17 cellular contexts compared by ENCODE assay signal in genomic region chr12:58601529-58601928, GRCh38.
DNase-seq lines count a peak whose midpoint lies in the region; ATAC-seq, FAIRE-seq and TF ChIP-seq lines count a peak whose summit lies in the region.
"Had no signal": no experiment of that assay in that cellular context is flagged by ENCODE, and none has a peak within 500 bp of the region (broad histone marks: within the 10 kb centered on the region; RNA-seq: fewer than 3 reads in every experiment).

No MANE protein-coding gene starts in this region.

- no peak overlapping the region for H4K91ac ChIP-seq in IMR-90 (ENCODE audit: insufficient read depth, low read depth, low read length)

- H3K27ac ChIP-seq in IMR-90 (ENCODE audit: insufficient read depth, low read length) (no peak overlapping the region), K562 (ENCODE audit: extremely low read depth, low read depth, low read length) (no peak overlapping the region), heart left ventricle (no peak overlapping the region)
- H3K27ac ChIP-seq: BLaER1 had no signal

- no peak overlapping the region for H3K23ac ChIP-seq in IMR-90 (ENCODE audit: low read depth, low read length)

- H3K14ac ChIP-seq in IMR-90 (replicated peaks; ENCODE audit: low read depth, low read length): no peak overlapping the region

- H3K9me3 ChIP-seq in IMR-90 (ENCODE audit: control insufficient read depth, insufficient read depth, low read length) (no peaks in the 10 kb centered on the region), K562 (replicated peaks; ENCODE audit: control insufficient read depth, insufficient read depth, low read depth, low read length) (peaks cover 1% of the 10 kb centered on the region; the same call in 1 of the 2 replicates), heart left ventricle (no peaks in the 10 kb centered on the region)
- H3K9me3 ChIP-seq: BLaER1, HAP-1 had no signal

- no peak overlapping the region for H2AK5ac ChIP-seq in IMR-90 (ENCODE audit: low read depth, low read length)

- no peaks in the 10 kb centered on the region for H4K20me1 ChIP-seq in IMR-90 (ENCODE audit: insufficient read depth, low read length)
- H4K20me1 ChIP-seq in K562 (replicated peaks; ENCODE audit: control insufficient read depth, insufficient read depth, low read length): no peaks in the 10 kb centered on the region
- H4K20me1 ChIP-seq: BLaER1 had no signal

- in situ Hi-C loops in IMR-90 (cut with MboI; ENCODE audit: low sequenced_read_pairs) (no loop called here), K562 (cut with MboI) (no loop called here)

- no peak overlapping the region for H2BK120ac ChIP-seq in IMR-90 (ENCODE audit: low read depth, low read length)

- H2AFZ ChIP-seq in IMR-90 (replicated peaks; ENCODE audit: low read length, poor library complexity) (no peak overlapping the region), K562 (ENCODE audit: low read depth, low read length) (no peak overlapping the region)

- no peaks in the 10 kb centered on the region for H3K9me1 ChIP-seq in IMR-90 (ENCODE audit: insufficient read depth, low read length)
- H3K9me1 ChIP-seq in K562 (ENCODE audit: control insufficient read depth, insufficient read depth, low read length): no peaks in the 10 kb centered on the region

- H3K18ac ChIP-seq in IMR-90 (ENCODE audit: low read depth, low read length): no peak overlapping the region

- H3K4me3 ChIP-seq in IMR-90 (ENCODE audit: insufficient read depth, low read depth, low read length): no peak overlapping the region
- H3K4me3 ChIP-seq in K562: no peak overlapping the region
- no peak overlapping the region for H3K4me3 ChIP-seq in heart left ventricle
- H3K4me3 ChIP-seq: BLaER1, GM12878, HAP-1 had no signal

- dilution Hi-C loops in IMR-90 (cut with HindIII; ENCODE audit: low sequenced_read_pairs, unreplicated experiment): no loop called here

- no peak for DNase-seq in IMR-90
- no peak for DNase-seq in K562 (ENCODE audit: extremely low read depth in 1 of 4, low spot score in 3 of 4)
- peak; percentile 9 for DNase-seq in medulla oblongata (ENCODE audit: extremely low spot score)
- no peak for DNase-seq in heart left ventricle
- DNase-seq in D721Med (ENCODE audit: insufficient read length, low spot score): no peak
- no peak for DNase-seq in DMS153 (lab: John Stamatoyannopoulos, UW)
- DNase-seq: AML-193; CD4-positive, alpha-beta memory T cell; DMS53; DND-41; EL; KBM-7 had no signal

- no peak overlapping the region for H2BK20ac ChIP-seq in IMR-90 (ENCODE audit: low read depth, low read length)

- no peak for TF ChIP-seq CTCF in IMR-90 (conservative IDR thresholded peaks at IDR 0.05; ENCODE audit: low read depth, low read length)
- no peak for TF ChIP-seq CTCF in K562 (IDR thresholded peaks at IDR 0.05 in 2 of 3, conservative IDR thresholded peaks at IDR 0.05 in 1 of 3; ENCODE audit: insufficient read depth in 2 of 3, low read depth in 1 of 3, low read length in 3 of 3)
- TF ChIP-seq CTCF in heart left ventricle (IDR thresholded peaks at IDR 0.05): no peak
- TF ChIP-seq CTCF in D721Med (IDR thresholded peaks at IDR 0.05; ENCODE audit: insufficient read depth, missing control alignments): no peak

- no TSS peak for BruUV-seq in IMR-90 (replicated peaks; lab: Mats Ljungman, UMichigan)
- no TSS peak for BruUV-seq in K562 (replicated peaks; lab: Mats Ljungman, UMichigan)

- no peak overlapping the region for H3K4me2 ChIP-seq in IMR-90 (ENCODE audit: low read depth, low read length)
- H3K4me2 ChIP-seq in K562 (ENCODE audit: insufficient read depth, low read length): no peak overlapping the region
- H3K4me2 ChIP-seq: BLaER1 had no signal

- TF ChIP-seq EP300 in K562 (IDR thresholded peaks at IDR 0.05; ENCODE audit: low read length): no peak

- H3K4ac ChIP-seq in IMR-90 (ENCODE audit: low read depth, low read length): no peak overlapping the region

- TF ChIP-seq RAD21 in IMR-90 (IDR thresholded peaks at IDR 0.05; ENCODE audit: low read length): no peak
- no peak for TF ChIP-seq RAD21 in K562 (CRISPR knock-in tag; conservative IDR thresholded peaks at IDR 0.05 in 1 of 2, IDR thresholded peaks at IDR 0.05 in 1 of 2)

- H3K27me3 ChIP-seq in IMR-90 (ENCODE audit: control insufficient read depth, insufficient read depth, low read length): no peaks in the 10 kb centered on the region
- H3K27me3 ChIP-seq in K562 (ENCODE audit: control insufficient read depth in 2 of 2, insufficient read depth in 2 of 2, low read length in 2 of 2): no peaks in the 10 kb centered on the region
- no peaks in the 10 kb centered on the region for H3K27me3 ChIP-seq in heart left ventricle
- H3K27me3 ChIP-seq: BLaER1 had no signal

- no peak overlapping the region for H4K5ac ChIP-seq in IMR-90 (ENCODE audit: low read depth, low read length)

- POLR2A ChIA-PET in IMR-90 (lab: Charles Lee; ENCODE audit: unreplicated experiment) (no interaction called here), K562 (lab: Yijun Ruan, JAX) (no interaction called here)

- no peak overlapping the region for H3K56ac ChIP-seq in IMR-90 (ENCODE audit: extremely low read depth, insufficient read depth, low read length)

- H2BK5ac ChIP-seq in IMR-90 (ENCODE audit: low read depth, low read length, poor library complexity, severe bottlenecking): no peak overlapping the region

- H3K4me1 ChIP-seq in IMR-90 (ENCODE audit: control insufficient read depth, insufficient read depth, low read length) (no peaks in the 10 kb centered on the region; the same call in 1 of the 2 replicates), K562 (replicated peaks in 1 of 2; ENCODE audit: control insufficient read depth in 2 of 2, insufficient read depth in 2 of 2, low read length in 2 of 2) (no peaks in the 10 kb centered on the region), heart left ventricle (no peaks in the 10 kb centered on the region)
- H3K4me1 ChIP-seq: BLaER1, HAP-1 had no signal

- no peak for ATAC-seq in IMR-90 (ENCODE audit: low read depth)
- no peak for ATAC-seq in K562
- no peak for ATAC-seq in heart left ventricle
- ATAC-seq in GM19452 (IDR thresholded peaks at IDR 0.05; ENCODE audit: unreplicated experiment): no peak
- ATAC-seq: GM12878 had no signal

- no peaks in the 10 kb centered on the region for H3K79me1 ChIP-seq in IMR-90 (ENCODE audit: low read depth in 1 of 2, low read length in 2 of 2)

- intact Hi-C loops in IMR-90 (cut with micrococcal nuclease) (no loop called here), K562 (cut with micrococcal nuclease) (no loop called here), heart left ventricle (cut with DNase I) (no loop called here)

- TF ChIP-seq POLR2A in IMR-90 (IDR thresholded peaks at IDR 0.05; ENCODE audit: low read depth, low read length): no peak
- TF ChIP-seq POLR2A in K562 (conservative IDR thresholded peaks at IDR 0.05): no peak
- no peak for TF ChIP-seq POLR2A in heart left ventricle (IDR thresholded peaks at IDR 0.05)

- FAIRE-seq in K562 (lab: Jason Lieb, UNC) (no peak), D721Med (lab: Jason Lieb, UNC) (no peak)
- FAIRE-seq: A204.1, GM12878 had no signal

- H2AK9ac ChIP-seq in IMR-90 (replicated peaks; ENCODE audit: low read depth, low read length, poor library complexity): no peak overlapping the region

- no peak overlapping the region for H2BK15ac ChIP-seq in IMR-90 (ENCODE audit: low read depth, low read length)

- no CpG with 5 or more reads among the region's 1 CpG for WGBS in IMR-90 (ENCODE audit: extremely low coverage in 2 of 2, insufficient read length in 1 of 2), 2 experiments
- WGBS in K562 (ENCODE audit: insufficient coverage, low coverage, missing lambda C conversion rate): 0% methylated on average over 1 of the region's 1 CpG
- 35 to 54% (median 44%) methylated on average over 1 of the region's 1 CpG for WGBS in heart left ventricle, 4 donors

- H3K79me2 ChIP-seq in K562 (ENCODE audit: control insufficient read depth, insufficient read depth, low read length): no peaks in the 10 kb centered on the region

- H4K8ac ChIP-seq in IMR-90 (ENCODE audit: low read depth in 2 of 2, low read length in 2 of 2): no peak overlapping the region

- no peak overlapping the region for H3K9ac ChIP-seq in IMR-90 (ENCODE audit: low read depth, low read length)
- H3K9ac ChIP-seq in K562 (ENCODE audit: insufficient read depth in 1 of 2, low read depth in 2 of 2, low read length in 2 of 2): no peak overlapping the region
- H3K9ac ChIP-seq: BLaER1 had no signal

- CTCF ChIA-PET in IMR-90 (lab: Yijun Ruan, JAX) (no interaction called here), K562 (lab: Yijun Ruan, JAX; ENCODE audit: low intra/inter-chr PET ratio) (no interaction called here)

- H3K36me3 ChIP-seq in IMR-90 (ENCODE audit: control insufficient read depth, insufficient read depth, low read length) (no peaks in the 10 kb centered on the region), K562 (ENCODE audit: control insufficient read depth, insufficient read depth, low read length) (no peaks in the 10 kb centered on the region), heart left ventricle (no peaks in the 10 kb centered on the region)
- H3K36me3 ChIP-seq: BLaER1, HAP-1 had no signal

TF ChIP-seq in IMR-90, 13 proteins besides CTCF, POLR2A, EP300 and RAD21 (continues in another document):
- TF ChIP-seq MXI1 (IDR thresholded peaks at IDR 0.05; ENCODE audit: borderline replicate concordance, low read depth, low read length) (no peak), BHLHE40 (IDR thresholded peaks at IDR 0.05; ENCODE audit: low read depth, low read length) (no peak), MAFK (IDR thresholded peaks at IDR 0.05; ENCODE audit: low read depth, low read length) (peak; percentile 98), SMC3 (IDR thresholded peaks at IDR 0.05; ENCODE audit: low read depth, low read length) (no peak), CHD1 (IDR thresholded peaks at IDR 0.05; ENCODE audit: low read depth, low read length) (no peak), CEBPB (IDR thresholded peaks at IDR 0.05; ENCODE audit: low read depth, low read length) (no peak)

TF ChIP-seq in K562, 482 proteins besides CTCF, POLR2A, EP300 and RAD21 (continues in another document):
- no peak for TF ChIP-seq ZNF384 (IDR thresholded peaks at IDR 0.05; ENCODE audit: low read depth, low read length)
- no peak for TF ChIP-seq ZNF75A (CRISPR knock-in tag; IDR thresholded peaks at IDR 0.05)
- no peak for TF ChIP-seq ZNF76 (CRISPR knock-in tag; IDR thresholded peaks at IDR 0.05; ENCODE audit: borderline replicate concordance)
